ENCODE assay signal across 16 cellular contexts in the genomic region with DNA sequence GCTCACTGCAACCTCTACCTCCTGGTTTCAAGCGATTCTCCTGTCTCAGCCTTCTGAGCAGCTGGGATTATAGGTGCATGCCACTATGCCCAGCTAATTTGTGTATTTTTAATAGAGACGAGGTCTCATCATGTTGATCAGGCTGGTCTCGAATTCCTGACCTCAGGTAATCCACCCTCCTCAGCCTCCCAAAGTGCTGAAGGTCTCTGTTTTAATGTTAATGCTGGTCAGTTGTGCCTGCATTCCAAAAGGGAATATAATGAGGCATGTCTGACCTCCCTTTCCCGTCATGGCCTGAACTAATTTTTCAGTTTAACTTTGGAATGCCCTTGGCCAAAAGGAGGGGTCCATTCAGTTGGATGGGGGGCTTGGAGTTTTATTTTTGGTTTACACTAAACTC.
"Had no signal": no experiment of that assay in that cellular context is flagged by ENCODE, and none has a peak within 500 bp of the region (broad histone marks: within the 10 kb centered on the region; RNA-seq: fewer than 3 reads in every experiment).

No MANE protein-coding gene starts in this region.

- H3K36me3 Mint-ChIP-seq: naive thymus-derived CD4-positive, alpha-beta T cell; stimulated activated memory B cell treated with anti-CD40 and anti-IgM and Interleukin-4, amounts not matched to agents 10 μg/mL and 1 μg/mL and 100 μg/mL, for 72 hours had no signal

- H3K27me3 Mint-ChIP-seq: effector memory CD8-positive, alpha-beta T cell; naive thymus-derived CD4-positive, alpha-beta T cell; stimulated activated memory B cell treated with anti-CD40 and anti-IgM and Interleukin-4, amounts not matched to agents 10 μg/mL and 1 μg/mL and 100 μg/mL, for 72 hours; stimulated activated naive CD8-positive, alpha-beta T cell treated with anti-CD3 and anti-CD28 coated beads, Interleukin-15, Interleukin-2, amounts not matched to agents 100 ng/mL and 50 ng/mL, for 24 hours had no signal

- H3K27ac Mint-ChIP-seq: effector memory CD8-positive, alpha-beta T cell; naive thymus-derived CD4-positive, alpha-beta T cell; nephron progenitor cell; stimulated activated memory B cell treated with anti-CD40 and anti-IgM and Interleukin-4, amounts not matched to agents 10 μg/mL and 1 μg/mL and 100 μg/mL, for 72 hours; stimulated activated naive CD8-positive, alpha-beta T cell treated with anti-CD3 and anti-CD28 coated beads, Interleukin-15, Interleukin-2, amounts not matched to agents 100 ng/mL and 50 ng/mL, for 24 hours had no signal

- H3K9me3 Mint-ChIP-seq: stimulated activated memory B cell treated with anti-CD40 and anti-IgM and Interleukin-4, amounts not matched to agents 10 μg/mL and 1 μg/mL and 100 μg/mL, for 72 hours; stimulated activated naive CD8-positive, alpha-beta T cell treated with anti-CD3 and anti-CD28 coated beads, Interleukin-15, Interleukin-2, amounts not matched to agents 100 ng/mL and 50 ng/mL, for 24 hours had no signal

- H3K4me3 ChIP-seq: esophagus squamous epithelium, gastroesophageal sphincter, psoas muscle, right lobe of liver, tibial artery, upper lobe of right lung had no signal

- H3K4me3 Mint-ChIP-seq: effector memory CD8-positive, alpha-beta T cell; naive thymus-derived CD4-positive, alpha-beta T cell; nephron progenitor cell; stimulated activated memory B cell treated with anti-CD40 and anti-IgM and Interleukin-4, amounts not matched to agents 10 μg/mL and 1 μg/mL and 100 μg/mL, for 72 hours; stimulated activated naive CD8-positive, alpha-beta T cell treated with anti-CD3 and anti-CD28 coated beads, Interleukin-15, Interleukin-2, amounts not matched to agents 100 ng/mL and 50 ng/mL, for 24 hours had no signal

- DNase-seq: effector memory CD8-positive, alpha-beta T cell; esophagus squamous epithelium; foreskin fibroblast; glutamatergic neuron; kidney glomerular epithelial cell; naive thymus-derived CD4-positive, alpha-beta T cell; nephron progenitor cell; psoas muscle; retina; right lobe of liver; stimulated activated CD4-positive, alpha-beta T cell treated with anti-CD3 and anti-CD28 coated beads, Interleukin-4, amount 100 ng/mL, for 1 hour; tibial artery; upper lobe of right lung had no signal

- H3K27ac ChIP-seq: esophagus squamous epithelium, gastroesophageal sphincter, psoas muscle, right lobe of liver, tibial artery, upper lobe of right lung had no signal

- H3K9me3 ChIP-seq: esophagus squamous epithelium, gastroesophageal sphincter, psoas muscle, right lobe of liver, tibial artery, upper lobe of right lung had no signal

- H3K4me1 ChIP-seq: esophagus squamous epithelium, gastroesophageal sphincter, psoas muscle, right lobe of liver, tibial artery, upper lobe of right lung had no signal

- H3K4me1 Mint-ChIP-seq: naive thymus-derived CD4-positive, alpha-beta T cell; nephron progenitor cell; stimulated activated memory B cell treated with anti-CD40 and anti-IgM and Interleukin-4, amounts not matched to agents 10 μg/mL and 1 μg/mL and 100 μg/mL, for 72 hours had no signal

- H3K36me3 ChIP-seq: esophagus squamous epithelium, gastroesophageal sphincter, right lobe of liver, tibial artery, upper lobe of right lung had no signal

- H3K27me3 ChIP-seq: esophagus squamous epithelium, gastroesophageal sphincter, right lobe of liver, tibial artery, upper lobe of right lung had no signal

- ATAC-seq: effector memory CD8-positive, alpha-beta T cell; gastroesophageal sphincter; naive thymus-derived CD4-positive, alpha-beta T cell; psoas muscle; right lobe of liver; stimulated activated memory B cell treated with anti-CD40 and anti-IgM and Interleukin-4, amounts not matched to agents 10 μg/mL and 1 μg/mL and 100 μg/mL, for 72 hours; upper lobe of right lung had no signal
